Comparison of ENCODE assay signal across 14 cellular contexts in genomic region chr14:85421166-85421877, GRCh38.
DNase-seq lines count a peak whose midpoint lies in the region; ATAC-seq and TF ChIP-seq lines count a peak whose summit lies in the region.
"Had no signal": no experiment of that assay in that cellular context is flagged by ENCODE, and none has a peak within 500 bp of the region (broad histone marks: within the 10 kb centered on the region; RNA-seq: fewer than 3 reads in every experiment).

No MANE protein-coding gene starts in this region.

- intact Hi-C loops in MCF 10A (cut with micrococcal nuclease), result no loop called here
- intact Hi-C loops in breast epithelium (cut with DNase I; ENCODE audit: low total_unique reads), result no loop called here

- H3K4me3 Mint-ChIP-seq in MCF 10A (ENCODE audit: unreplicated experiment), result no peak overlapping the region
- H3K4me3 Mint-ChIP-seq: activated CD8-positive, alpha-beta T cell treated with anti-CD3 and anti-CD28 coated beads, Interleukin-2, amount 10 ng/mL, durations not matched to agents 7 days and 5 days had no signal

- H3K9me3 Mint-ChIP-seq in MCF 10A (ENCODE audit: unreplicated experiment), result no peaks in the 10 kb centered on the region

- H3K27ac ChIP-seq in breast epithelium, result no peak overlapping the region
- H3K27ac ChIP-seq in fibroblast of lung (ENCODE audit: insufficient read depth, low read length), result no peak overlapping the region

- H3K79me2 ChIP-seq in fibroblast of lung (ENCODE audit: control insufficient read depth, insufficient read depth, low read length), result no peaks in the 10 kb centered on the region

- H3K9me3 ChIP-seq in breast epithelium, result no peaks in the 10 kb centered on the region
- H3K9me3 ChIP-seq in fibroblast of lung (ENCODE audit: control insufficient read depth, insufficient read depth, low read depth, low read length), result no peaks in the 10 kb centered on the region

- H3K9ac ChIP-seq in fibroblast of lung (ENCODE audit: insufficient read depth, low read length), result no peak overlapping the region

- no peaks in the 10 kb centered on the region for H3K36me3 ChIP-seq in breast epithelium
- H3K36me3 ChIP-seq in fibroblast of lung (ENCODE audit: control insufficient read depth, insufficient read depth, low read length), result no peaks in the 10 kb centered on the region

- TF ChIP-seq CTCF in MCF 10A (IDR thresholded peaks at IDR 0.05; ENCODE audit: unreplicated experiment) (no peak), breast epithelium (IDR thresholded peaks at IDR 0.05) (no peak), fibroblast of lung (conservative IDR thresholded peaks at IDR 0.05 in 1 of 2, IDR thresholded peaks at IDR 0.05 in 1 of 2; ENCODE audit: low read depth in 1 of 2, low read length in 2 of 2) (no peak)

- peaks cover 41% of the 10 kb centered on the region for H3K4me1 Mint-ChIP-seq in MCF 10A (ENCODE audit: insufficient read depth, unreplicated experiment)

- H3K27me3 Mint-ChIP-seq in MCF 10A (ENCODE audit: insufficient read depth, unreplicated experiment), result no peaks in the 10 kb centered on the region

- H3K27me3 ChIP-seq in breast epithelium (no peaks in the 10 kb centered on the region), fibroblast of lung (ENCODE audit: control insufficient read depth, insufficient read depth, low read length) (no peaks in the 10 kb centered on the region)

- ATAC-seq in GM18867 (IDR thresholded peaks at IDR 0.05; ENCODE audit: unreplicated experiment), result no peak
- ATAC-seq: activated CD8-positive, alpha-beta T cell treated with anti-CD3 and anti-CD28 coated beads, Interleukin-2, amount 10 ng/mL, durations not matched to agents 7 days and 5 days had no signal

- no peak overlapping the region for H2AFZ ChIP-seq in fibroblast of lung (ENCODE audit: low read length)

- BruUV-seq in MCF 10A (replicated peaks; lab: Mats Ljungman, UMichigan), result no TSS peak

- DNase-seq in MCF 10A (ENCODE audit: unreplicated experiment) (peak; percentile 69), breast epithelium (ENCODE audit: low spot score in 2 of 2) (no peak), RPMI7951 (ENCODE audit: low read depth) (peak; percentile 63), fibroblast of lung (ENCODE audit: low read depth in 2 of 2) (peak; percentile 67 to 88), stromal cell of bone marrow (ENCODE audit: low read depth) (peak; percentile 75), NCI-H2029 (lab: John Stamatoyannopoulos, UW) (no peak)
- no peak for DNase-seq in activated CD8-positive, alpha-beta memory T cell treated with anti-CD3 and anti-CD28 coated beads, Interleukin-2, amount 50 U/mL, for 4 hours
- DNase-seq: activated CD8-positive, alpha-beta T cell treated with anti-CD3 and anti-CD28 coated beads, Interleukin-2, amount 10 ng/mL, durations not matched to agents 7 days and 5 days; activated naive CD4-positive, alpha-beta T cell treated with Interleukin-2 at 50 U/mL for 16 hours; DMS153; NCI-H1048; NCI-H2171 treated with DMSO at 0.1 percent for 48 hours; T-helper 9 cell had no signal

- H3K27ac Mint-ChIP-seq in MCF 10A (ENCODE audit: low read depth, unreplicated experiment), result peak overlapping the region; percentile 84
- H3K27ac Mint-ChIP-seq: activated CD8-positive, alpha-beta T cell treated with anti-CD3 and anti-CD28 coated beads, Interleukin-2, amount 10 ng/mL, durations not matched to agents 7 days and 5 days had no signal

- H3K4me2 ChIP-seq in fibroblast of lung (ENCODE audit: extremely low read depth, insufficient read depth, low read length), result no peak overlapping the region

- H3K4me3 ChIP-seq in breast epithelium (no peak overlapping the region), fibroblast of lung (replicated peaks in 1 of 4; ENCODE audit: control extremely low read depth in 1 of 4, insufficient read depth in 1 of 4, low read depth in 3 of 4, low read length in 4 of 4) (no peak overlapping the region)

- POLR2A ChIA-PET in MCF 10A (lab: Yijun Ruan, JAX), result interaction anchor here (2.5 kb wide), 1 partner anchor 15 kb away, joined by 15 read pairs; no protein-coding TSS in a partner anchor

- no peak for TF ChIP-seq POLR2A in breast epithelium (IDR thresholded peaks at IDR 0.05)

- no peaks in the 10 kb centered on the region for H3K4me1 ChIP-seq in breast epithelium
- H3K4me1 ChIP-seq in fibroblast of lung (ENCODE audit: control insufficient read depth, extremely low read depth, insufficient read depth, low read length), result peaks cover 2% of the 10 kb centered on the region

- CTCF ChIA-PET in MCF 10A (lab: Yijun Ruan, JAX), result interaction anchor here (0.9 kb wide), 1 partner anchor 109 kb away, joined by 4 read pairs; the partner anchor contains the start of gene FLRT2

- H4K20me1 ChIP-seq in fibroblast of lung (ENCODE audit: control insufficient read depth, extremely low read depth, insufficient read depth, low read length), result no peaks in the 10 kb centered on the region

- H3K36me3 Mint-ChIP-seq in MCF 10A (ENCODE audit: insufficient read depth, unreplicated experiment), result no peaks in the 10 kb centered on the region

Comparison
In these comparisons a context has a peak if more than half of its experiments do, and no peak if none do; other contexts are left out.
1. DNase-seq: peak in MCF 10A (single experiment), RPMI7951 (single experiment), fibroblast of lung (2 of 2) and stromal cell of bone marrow (single experiment); none in breast epithelium (0 of 2), activated CD8-positive, alpha-beta memory T cell treated with anti-CD3 and anti-CD28 coated beads, Interleukin-2, amount 50 U/mL, for 4 hours (single experiment) and NCI-H2029 (single experiment).